8 cellular contexts compared by ENCODE assay signal in the genomic region with DNA sequence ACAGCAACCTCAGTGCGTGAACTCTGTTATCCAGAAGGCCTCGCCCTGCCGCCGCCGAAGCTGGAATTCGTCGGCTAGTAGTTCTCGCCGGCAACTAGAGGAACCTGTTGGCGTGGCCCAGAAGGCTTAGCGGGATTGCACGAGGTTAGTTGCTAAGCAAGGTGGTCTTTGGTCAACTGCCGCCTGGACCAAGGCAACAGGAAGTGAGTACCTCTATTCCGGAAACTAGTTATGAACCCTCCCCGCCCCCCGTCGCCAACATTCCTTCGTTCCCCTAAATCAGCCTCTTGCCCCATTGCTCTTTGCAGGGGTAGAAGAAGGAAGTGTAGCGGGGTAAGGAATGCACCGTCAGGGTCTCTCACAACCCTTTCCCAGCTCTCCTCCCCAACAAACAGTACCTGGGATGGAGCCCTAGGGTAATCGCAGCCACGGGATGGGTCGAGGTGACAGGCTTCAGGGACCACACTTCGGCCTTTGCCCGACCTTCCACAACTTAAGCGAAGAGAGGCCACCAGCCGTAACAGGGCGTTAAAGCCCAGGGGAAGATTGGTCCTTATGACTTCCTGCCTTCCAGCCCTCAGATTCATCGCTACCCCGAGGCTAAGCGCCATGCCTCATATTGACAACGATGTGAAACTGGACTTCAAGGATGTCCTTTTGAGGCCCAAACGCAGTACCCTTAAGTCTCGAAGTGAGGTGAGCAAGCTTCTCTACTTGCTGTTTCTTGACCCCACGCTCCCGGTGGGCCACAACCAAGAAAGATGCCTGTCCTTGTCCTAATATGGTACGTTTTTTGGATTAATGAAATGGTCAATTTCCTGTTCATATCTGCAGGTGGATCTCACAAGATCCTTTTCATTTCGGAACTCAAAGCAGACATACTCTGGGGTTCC. TPM values are rescaled to one million over a fixed set of nuclear protein-coding genes. Genes with fewer than 3 reads are reported as not detected.
DNase-seq lines count a peak whose midpoint lies in the region; ATAC-seq lines count a peak whose summit lies in the region.

Gene GMPR2 (plus strand): TSS at position 285 of the 893 bp plus-strand sequence. CDS start 325 bp downstream, at position 610.

- no peaks in the 10 kb centered on the region for H3K9me3 ChIP-seq in mesodermal cell (ENCODE audit: control insufficient read depth, low read length)

- H3K4me3 ChIP-seq in mesodermal cell (ENCODE audit: extremely low read depth, insufficient read depth, low read length, poor library complexity, severe bottlenecking) = peak within 1 kb of the TSS; percentile 86

- H3K27ac ChIP-seq in mesodermal cell (ENCODE audit: low read depth, low read length, severe bottlenecking) = peak within 1 kb of the TSS; percentile 87

- ATAC-seq in GM19043 (IDR thresholded peaks at IDR 0.05; ENCODE audit: low read depth, unreplicated experiment) (peak; percentile 50), HG03135 (IDR thresholded peaks at IDR 0.05; ENCODE audit: unreplicated experiment) (peak; percentile 41)

- peaks cover 52% of the 10 kb centered on the region for H3K36me3 ChIP-seq in mesodermal cell (ENCODE audit: control insufficient read depth, insufficient read depth, low read length)

- WGBS in mesodermal cell (ENCODE audit: insufficient coverage in 2 of 2), 2 experiments = 14 to 16% methylated on average over 25 to 28 of the region's 38 CpGs

- DNase-seq in DMS114 treated with DMSO at 0.1 percent for 48 hours (lab: John Stamatoyannopoulos, UW; ENCODE audit: unreplicated experiment) (peak; percentile 82), RPMI7951 (ENCODE audit: low read depth) (no peak), ureter (ENCODE audit: low spot score) (no peak), AG08395 (ENCODE audit: low spot score) (no peak)
- peak; percentile 55 for DNase-seq in effector CD8-positive, alpha-beta T cell (lab: John Stamatoyannopoulos, UW)

- peaks cover 6% of the 10 kb centered on the region for H3K4me1 ChIP-seq in mesodermal cell (ENCODE audit: control insufficient read depth, insufficient read depth, low read length, poor library complexity, severe bottlenecking)

RNA-seq across cellular contexts. Expression of gene GMPR2, which starts in this region (rescaled TPM):
- total RNA-seq in RPMI7951 (2014; rRNA removed; shearing (Covaris generic)) = 51.2 and 52.9 TPM in 2 replicates
- polyA plus RNA-seq in mesodermal cell (2013, experiment 1 of 2) = 51.7 TPM
- polyA plus RNA-seq in mesodermal cell (2013, experiment 2 of 2) = 63.7 TPM
- 78.7 TPM for total RNA-seq in ureter

Comparison
In these comparisons a context has a peak if more than half of its experiments do, and no peak if none do; other contexts are left out.
1. DNase-seq: peak in DMS114 treated with DMSO at 0.1 percent for 48 hours (single experiment) and effector CD8-positive, alpha-beta T cell (single experiment); none in RPMI7951 (single experiment), ureter (single experiment) and AG08395 (single experiment).